ENCODE assay signal across 11 cellular contexts in genomic region chr20:20373046-20373706, GRCh38. TPM values are rescaled to one million over a fixed set of nuclear protein-coding genes. Genes with fewer than 3 reads are reported as not detected.
DNase-seq lines count a peak whose midpoint lies in the region; ATAC-seq and TF ChIP-seq lines count a peak whose summit lies in the region.
"Had no signal": no experiment of that assay in that cellular context is flagged by ENCODE, and none has a peak within 500 bp of the region (broad histone marks: within the 10 kb centered on the region; RNA-seq: fewer than 3 reads in every experiment).

No MANE protein-coding gene starts in this region.

- no peak overlapping the region for H3K27ac ChIP-seq in mammary epithelial cell (ENCODE audit: insufficient read depth, low read depth, low read length)

- H3K9me3 Mint-ChIP-seq in neural crest cell = no peaks in the 10 kb centered on the region
- no peaks in the 10 kb centered on the region for H3K9me3 Mint-ChIP-seq in stimulated activated naive CD8-positive, alpha-beta T cell treated with anti-CD3 and anti-CD28 coated beads, Interleukin-15, amount 100 ng/mL, for 72 hours
- H3K9me3 Mint-ChIP-seq: activated naive CD4-positive, alpha-beta T cell treated with anti-CD3 and anti-CD28 coated beads, Interleukin-2, amount 50 U/mL, for 72 hours; natural killer cell treated with Interleukin-12 subunit alpha and Interleukin-12 subunit beta and Interleukin-15 and Interleukin-18, amount 100 ng/mL, for 72 hours; stimulated activated naive CD8-positive, alpha-beta T cell treated with anti-CD3 and anti-CD28 coated beads, Interleukin-15, Interleukin-2, amounts not matched to agents 100 ng/mL and 50 ng/mL, for 24 hours had no signal

- peaks cover 30% of the 10 kb centered on the region for H3K27me3 ChIP-seq in mammary epithelial cell (ENCODE audit: insufficient read depth, low read length)

- no peaks in the 10 kb centered on the region for H3K36me3 Mint-ChIP-seq in neural crest cell (ENCODE audit: low read depth)
- H3K36me3 Mint-ChIP-seq: natural killer cell treated with Interleukin-12 subunit alpha and Interleukin-12 subunit beta and Interleukin-15 and Interleukin-18, amount 100 ng/mL, for 72 hours had no signal

- H3K4me3 Mint-ChIP-seq in neural crest cell = peak overlapping the region; percentile 6
- no peak overlapping the region for H3K4me3 Mint-ChIP-seq in stimulated activated naive CD8-positive, alpha-beta T cell treated with anti-CD3 and anti-CD28 coated beads, Interleukin-15, amount 100 ng/mL, for 72 hours
- H3K4me3 Mint-ChIP-seq: natural killer cell treated with Interleukin-12 subunit alpha and Interleukin-12 subunit beta and Interleukin-15 and Interleukin-18, amount 100 ng/mL, for 72 hours; stimulated activated naive CD8-positive, alpha-beta T cell treated with anti-CD3 and anti-CD28 coated beads, Interleukin-15, Interleukin-2, amounts not matched to agents 100 ng/mL and 50 ng/mL, for 24 hours had no signal

- CTCF ChIA-PET in mammary epithelial cell (lab: Charles Lee; ENCODE audit: low non-redundant PET) = no interaction called here

- no peak overlapping the region for H3K4me3 ChIP-seq in mammary epithelial cell (replicated peaks in 1 of 3; ENCODE audit: insufficient read depth in 1 of 3, low read depth in 2 of 3, low read length in 3 of 3)

- peaks cover 5% of the 10 kb centered on the region for H4K20me1 ChIP-seq in mammary epithelial cell (ENCODE audit: insufficient read depth, low read length)

- H3K36me3 ChIP-seq in mammary epithelial cell (ENCODE audit: insufficient read depth, low read length) = no peaks in the 10 kb centered on the region

- intact Hi-C loops in mammary epithelial cell (cut with micrococcal nuclease) = no loop called here

- no peaks in the 10 kb centered on the region for H3K79me2 ChIP-seq in mammary epithelial cell (ENCODE audit: insufficient read depth, low read length)

- TF ChIP-seq CTCF in mammary epithelial cell (conservative IDR thresholded peaks at IDR 0.05 in 1 of 2, IDR thresholded peaks at IDR 0.05 in 1 of 2; ENCODE audit: extremely low read depth in 1 of 2, insufficient read depth in 1 of 2, low read depth in 1 of 2, low read length in 2 of 2) (no peak), neural crest cell (conservative IDR thresholded peaks at IDR 0.05) (no peak)

- H3K4me2 ChIP-seq in mammary epithelial cell (ENCODE audit: insufficient read depth, low read depth, low read length) = peak overlapping the region; percentile 4

- ATAC-seq in GM19324 (IDR thresholded peaks at IDR 0.05; ENCODE audit: low FRiP score, unreplicated experiment) (no peak), GM21576 (IDR thresholded peaks at IDR 0.05; ENCODE audit: unreplicated experiment) (no peak), HG02852 (IDR thresholded peaks at IDR 0.05; ENCODE audit: unreplicated experiment) (no peak)
- ATAC-seq in stimulated activated naive CD8-positive, alpha-beta T cell treated with anti-CD3 and anti-CD28 coated beads, Interleukin-15, amount 100 ng/mL, for 72 hours = no peak
- ATAC-seq: activated naive CD4-positive, alpha-beta T cell treated with anti-CD3 and anti-CD28 coated beads, Interleukin-2, amount 50 U/mL, for 72 hours had no signal

- peak overlapping the region; percentile 71 for H2AFZ ChIP-seq in mammary epithelial cell (ENCODE audit: low read depth, low read length)

- BruUV-seq in mammary epithelial cell (replicated peaks; lab: Mats Ljungman, UMichigan) = no TSS peak

- no peaks in the 10 kb centered on the region for H3K9me3 ChIP-seq in mammary epithelial cell (replicated peaks; ENCODE audit: insufficient read depth, low read length)

- H3K9ac ChIP-seq in mammary epithelial cell (ENCODE audit: insufficient read depth, low read length) = no peak overlapping the region

- 46% methylated on average over 12 of the region's 18 CpGs for WGBS in mammary epithelial cell (ENCODE audit: low coverage, missing lambda C conversion rate)

- DNase-seq in Daoy (ENCODE audit: low read depth) (peak; percentile 56), NCI-H1092 treated with DMSO at 0.1 percent for 48 hours (lab: John Stamatoyannopoulos, UW) (peak; percentile 59), mammary epithelial cell (peak; percentile 64), neural crest cell (ENCODE audit: low read depth, low spot score) (no peak)
- DNase-seq in stimulated activated naive CD8-positive, alpha-beta T cell treated with anti-CD3 and anti-CD28 coated beads, Interleukin-15, amount 100 ng/mL, for 72 hours = no peak

- dilution Hi-C loops in mammary epithelial cell (cut with HindIII; ENCODE audit: low sequenced_read_pairs) = loop anchor here (25.0 kb wide), 1 partner anchor 189 kb away; no protein-coding TSS in a partner anchor

- in situ Hi-C loops in mammary epithelial cell (cut with MboI; ENCODE audit: low sequenced_read_pairs in 2 of 2) = loop anchor here in 1 of 2 donors (25.0 kb wide), 2 partner anchors 189 to 286 kb away; no protein-coding TSS in a partner anchor

- peaks cover 77% of the 10 kb centered on the region for H3K27me3 Mint-ChIP-seq in neural crest cell (ENCODE audit: low read depth)
- peaks cover 73% of the 10 kb centered on the region for H3K27me3 Mint-ChIP-seq in stimulated activated naive CD8-positive, alpha-beta T cell treated with anti-CD3 and anti-CD28 coated beads, Interleukin-15, amount 100 ng/mL, for 72 hours

- peaks cover 5% of the 10 kb centered on the region for H3K4me1 Mint-ChIP-seq in neural crest cell
- peaks cover 7% of the 10 kb centered on the region for H3K4me1 Mint-ChIP-seq in stimulated activated naive CD8-positive, alpha-beta T cell treated with anti-CD3 and anti-CD28 coated beads, Interleukin-15, amount 100 ng/mL, for 72 hours

- no peak overlapping the region for H3K27ac Mint-ChIP-seq in neural crest cell (ENCODE audit: unreplicated experiment)
- no peak overlapping the region for H3K27ac Mint-ChIP-seq in stimulated activated naive CD8-positive, alpha-beta T cell treated with anti-CD3 and anti-CD28 coated beads, Interleukin-15, amount 100 ng/mL, for 72 hours
- H3K27ac Mint-ChIP-seq: activated naive CD4-positive, alpha-beta T cell treated with anti-CD3 and anti-CD28 coated beads, Interleukin-2, amount 50 U/mL, for 72 hours; natural killer cell treated with Interleukin-12 subunit alpha and Interleukin-12 subunit beta and Interleukin-15 and Interleukin-18, amount 100 ng/mL, for 72 hours; stimulated activated naive CD8-positive, alpha-beta T cell treated with anti-CD3 and anti-CD28 coated beads, Interleukin-15, Interleukin-2, amounts not matched to agents 100 ng/mL and 50 ng/mL, for 24 hours had no signal

- H3K4me1 ChIP-seq in mammary epithelial cell (ENCODE audit: insufficient read depth, low read length) = peaks cover 16% of the 10 kb centered on the region

RNA-seq across cellular contexts. Expression of gene INSM1, which starts 5.3 kb away (rescaled TPM):
- not detected in 2 replicates for total RNA-seq in Daoy (2014; rRNA removed; shearing (Covaris generic))
- not detected for total RNA-seq in mammary epithelial cell
- not detected for polyA plus RNA-seq in mammary epithelial cell
- polyA minus RNA-seq in mammary epithelial cell = not detected
- total RNA-seq in neural crest cell = 21.7 and 22.6 TPM in 2 replicates
- total RNA-seq: natural killer cell treated with Interleukin-12 subunit alpha and Interleukin-12 subunit beta and Interleukin-15 and Interleukin-18, amount 100 ng/mL, for 72 hours had no signal

Comparison
In these comparisons a context has a peak if more than half of its experiments do, and no peak if none do; other contexts are left out.
1. DNase-seq: peak in Daoy (single experiment), NCI-H1092 treated with DMSO at 0.1 percent for 48 hours (single experiment) and mammary epithelial cell (single experiment); none in neural crest cell (single experiment) and stimulated activated naive CD8-positive, alpha-beta T cell treated with anti-CD3 and anti-CD28 coated beads, Interleukin-15, amount 100 ng/mL, for 72 hours (0 of 2).
2. RNA of gene INSM1, which starts 5.3 kb away (total RNA-seq): 21.7 to 22.6 TPM in neural crest cell; not detected in Daoy and not detected in mammary epithelial cell; every median in the first group is over 10 times any median in the second.